27 cellular contexts compared by ENCODE assay signal in the genomic region with DNA sequence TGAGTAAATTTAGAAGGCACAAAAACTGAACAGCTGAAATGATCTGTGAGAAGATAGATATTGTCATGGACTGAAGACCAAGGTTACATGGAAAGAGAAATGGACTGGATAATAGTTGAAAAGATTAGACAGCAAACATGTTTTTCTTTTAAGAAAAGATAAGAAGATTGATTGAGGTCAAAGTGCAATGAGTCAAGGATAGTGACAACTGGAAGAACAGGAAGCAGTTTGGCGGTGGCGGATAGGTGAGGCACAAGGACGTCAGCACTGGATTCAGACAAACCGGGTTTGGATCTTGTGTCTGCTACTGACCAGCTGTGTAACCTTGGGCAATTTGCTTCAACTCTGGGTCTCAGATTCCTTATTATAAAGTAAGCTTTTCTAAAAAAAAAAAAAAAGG. TPM values are rescaled to one million over a fixed set of nuclear protein-coding genes. Genes with fewer than 3 reads are reported as not detected.
DNase-seq lines count a peak whose midpoint lies in the region; ATAC-seq, FAIRE-seq and TF ChIP-seq lines count a peak whose summit lies in the region.
"Had no signal": no experiment of that assay in that cellular context is flagged by ENCODE, and none has a peak within 500 bp of the region (broad histone marks: within the 10 kb centered on the region; RNA-seq: fewer than 3 reads in every experiment).

No MANE protein-coding gene starts in this region.

- DNase-seq in A549 (ENCODE audit: low read depth in 1 of 2, low spot score in 1 of 2) (no peak), OCI-M1 (lab: John Stamatoyannopoulos, UW) (peak; percentile 56), erythroblast (lab: John Stamatoyannopoulos, UW) (peak; percentile 57 to 67), nephron progenitor cell (no peak), RKO (ENCODE audit: low spot score) (no peak), heart right ventricle (no peak), caudate nucleus (lab: John Stamatoyannopoulos, UW) (no peak), COLO829 (ENCODE audit: low spot score) (no peak)
- DNase-seq: activated CD4-positive, alpha-beta T cell treated with anti-CD3 and anti-CD28 coated beads, Interleukin-2, amount 50 U/mL, for 4 hours; activated gamma-delta T cell treated with Interleukin-2 at 50 U/mL for 16 hours; amygdala; central memory CD4-positive, alpha-beta T cell; NCI-H1694; NCI-H2171 treated with DMSO at 0.1 percent for 48 hours; NCI-H748 treated with DMSO at 0.1 percent for 48 hours; occipital lobe; stimulated activated CD4-positive, alpha-beta T cell treated with anti-CD3 and anti-CD28 coated beads, Interleukin-12 subunit alpha, Interleukin-12 subunit beta, amount 100 ng/mL, for 4 hours; T-helper 1 cell; WERI-Rb-1 had no signal

- peaks cover 64% of the 10 kb centered on the region for H3K27me3 Mint-ChIP-seq in nephron progenitor cell (ENCODE audit: low read depth, poor library complexity)

- POLR2A ChIA-PET in A549 (lab: Yijun Ruan, JAX): interaction anchor here (0.6 kb wide), 1 partner anchor 87 kb away, joined by 5 read pairs; no protein-coding TSS in a partner anchor

- H3K9me3 Mint-ChIP-seq in nephron progenitor cell: no peaks in the 10 kb centered on the region
- H3K9me3 Mint-ChIP-seq: IgD-negative memory B cell, mesothelial cell of epicardium had no signal

- no peak overlapping the region for H3K27ac Mint-ChIP-seq in nephron progenitor cell
- H3K27ac Mint-ChIP-seq: IgD-negative memory B cell, mesothelial cell of epicardium had no signal

- CTCF ChIA-PET in A549 (lab: Yijun Ruan, JAX): interaction anchor here (0.5 to 1.6 kb wide), 2 partner anchors 17 to 137 kb away, joined by 3 to 4 read pairs; no protein-coding TSS in a partner anchor

- H3K9me3 ChIP-seq in A549: no peaks in the 10 kb centered on the region
- H3K9me3 ChIP-seq in heart right ventricle: no peaks in the 10 kb centered on the region
- H3K9me3 ChIP-seq: suprapubic skin had no signal

- TF ChIP-seq POLR2A in A549 (IDR thresholded peaks at IDR 0.05; ENCODE audit: low read length) (no peak), erythroblast (IDR thresholded peaks at IDR 0.05; ENCODE audit: low read length) (no peak)

- WGBS in A549 (ENCODE audit: missing lambda C conversion rate): 54% methylated on average over 4 of the region's 4 CpGs
- 60 to 67% methylated on average over 4 of the region's 4 CpGs for WGBS in heart right ventricle, 2 donors

- ATAC-seq in A549: no peak
- ATAC-seq in heart right ventricle: no peak
- ATAC-seq: left lobe of liver had no signal

- H3K27ac ChIP-seq in A549: peak overlapping the region; percentile 88 to 93; a peak in 4 of 6 replicates
- no peak overlapping the region for H3K27ac ChIP-seq in heart right ventricle
- no peak overlapping the region for H3K27ac ChIP-seq in caudate nucleus (ENCODE audit: low read depth, low read length)
- H3K27ac ChIP-seq: HL-60, WERI-Rb-1 had no signal

- no peak for FAIRE-seq in A549 (lab: Jason Lieb, UNC)
- FAIRE-seq: GM12891, H1 had no signal

- TF ChIP-seq CTCF in A549 (IDR thresholded peaks at IDR 0.05): no peak
- no peak for TF ChIP-seq CTCF in nephron progenitor cell (IDR thresholded peaks at IDR 0.05)
- TF ChIP-seq CTCF in heart right ventricle (IDR thresholded peaks at IDR 0.05): no peak

- H3K4me1 Mint-ChIP-seq in nephron progenitor cell: peaks cover 18% of the 10 kb centered on the region

- TF ChIP-seq RAD21 in A549 (conservative IDR thresholded peaks at IDR 0.05 in 1 of 2, IDR thresholded peaks at IDR 0.05 in 1 of 2): no peak

- intact Hi-C loops in heart right ventricle (cut with DNase I): loop anchor here in 2 of 10 donors (5.0 to 10.0 kb wide), 2 partner anchors 81 to 88 kb away; no protein-coding TSS in a partner anchor

- H3K4me3 ChIP-seq in A549 (no peak overlapping the region), heart right ventricle (no peak overlapping the region)

- H3K4me3 Mint-ChIP-seq in nephron progenitor cell: peak overlapping the region; percentile 92
- H3K4me3 Mint-ChIP-seq: IgD-negative memory B cell had no signal

- peaks cover 0 to 51% (median 20%) of the 10 kb centered on the region in 7 donors for H3K27me3 ChIP-seq in heart right ventricle
- H3K27me3 ChIP-seq: suprapubic skin had no signal

- no peak for TF ChIP-seq EP300 in A549 (IDR thresholded peaks at IDR 0.05)

- no peaks in the 10 kb centered on the region for H3K36me3 Mint-ChIP-seq in nephron progenitor cell (ENCODE audit: low read depth)
- H3K36me3 Mint-ChIP-seq: IgD-negative memory B cell, mesothelial cell of epicardium had no signal

- H3K4me2 ChIP-seq in A549: peak overlapping the region; percentile 87

- H3K36me3 ChIP-seq in heart right ventricle: no peaks in the 10 kb centered on the region
- H3K36me3 ChIP-seq: suprapubic skin, WERI-Rb-1 had no signal

- peaks cover 37% of the 10 kb centered on the region for H3K4me1 ChIP-seq in A549
- H3K4me1 ChIP-seq in heart right ventricle: peaks cover 0 to 35% (median 5%) of the 10 kb centered on the region in 9 donors

TF ChIP-seq in A549, 52 proteins besides CTCF, POLR2A, EP300 and RAD21:
- no peak for TF ChIP-seq ZSCAN20 (CRISPR knock-in tag; IDR thresholded peaks at IDR 0.05)

RNA-seq across cellular contexts. Expression of gene HPGD, which starts 2.0 kb away (rescaled TPM):
- 86.6 and 114 TPM in 2 replicates for polyA plus RNA-seq in A549 (2011; rRNA removed)
- 42.3 and 45.4 TPM in 2 replicates for polyA plus RNA-seq in A549 (2012; cell fraction: cytosol; rRNA removed)
- 19.6 and 20.7 TPM in 2 replicates for polyA plus RNA-seq in A549 (2012; cell fraction: nucleus; rRNA removed)
- polyA plus RNA-seq in A549 (2017; fragmentation: RNase III; extraction: RNeasy Plus Mini Kit Qiagen cat#74134 plus additional on column Dnase treatment): 101 to 127 TPM (median 110 TPM) in 3 replicates
- 54.5 and 70.3 TPM in 2 replicates for polyA minus RNA-seq in A549 (2011; rRNA and poly(A)+ RNA removed)
- 1 to 10 TPM in 8 of 10 donors, under 1 TPM in 2; 0.47 to 2.5 (median 1.5) TPM for total RNA-seq in heart right ventricle
- under 1 TPM; 0.36 to 0.66 TPM for polyA plus RNA-seq in heart right ventricle
- total RNA-seq: glomerular endothelial cell had no signal

Comparison
In these comparisons a context has a peak if more than half of its experiments do, and no peak if none do; other contexts are left out.
1. DNase-seq: peak in OCI-M1 (single experiment) and erythroblast (2 of 2); none in A549 (0 of 2), nephron progenitor cell (single experiment), RKO (single experiment), heart right ventricle (0 of 2), caudate nucleus (0 of 61) and COLO829 (single experiment).
2. H3K27ac ChIP-seq: peak in A549 (2 of 2); none in heart right ventricle (0 of 10) and caudate nucleus (single experiment).
3. RNA of gene HPGD, which starts 2.0 kb away (polyA plus RNA-seq): 19.6 to 127 TPM in A549; 0.36 to 0.66 TPM in heart right ventricle; every median in the first group is over 10 times any median in the second.